ENCODE assay signal across 8 cellular contexts in the genomic region with DNA sequence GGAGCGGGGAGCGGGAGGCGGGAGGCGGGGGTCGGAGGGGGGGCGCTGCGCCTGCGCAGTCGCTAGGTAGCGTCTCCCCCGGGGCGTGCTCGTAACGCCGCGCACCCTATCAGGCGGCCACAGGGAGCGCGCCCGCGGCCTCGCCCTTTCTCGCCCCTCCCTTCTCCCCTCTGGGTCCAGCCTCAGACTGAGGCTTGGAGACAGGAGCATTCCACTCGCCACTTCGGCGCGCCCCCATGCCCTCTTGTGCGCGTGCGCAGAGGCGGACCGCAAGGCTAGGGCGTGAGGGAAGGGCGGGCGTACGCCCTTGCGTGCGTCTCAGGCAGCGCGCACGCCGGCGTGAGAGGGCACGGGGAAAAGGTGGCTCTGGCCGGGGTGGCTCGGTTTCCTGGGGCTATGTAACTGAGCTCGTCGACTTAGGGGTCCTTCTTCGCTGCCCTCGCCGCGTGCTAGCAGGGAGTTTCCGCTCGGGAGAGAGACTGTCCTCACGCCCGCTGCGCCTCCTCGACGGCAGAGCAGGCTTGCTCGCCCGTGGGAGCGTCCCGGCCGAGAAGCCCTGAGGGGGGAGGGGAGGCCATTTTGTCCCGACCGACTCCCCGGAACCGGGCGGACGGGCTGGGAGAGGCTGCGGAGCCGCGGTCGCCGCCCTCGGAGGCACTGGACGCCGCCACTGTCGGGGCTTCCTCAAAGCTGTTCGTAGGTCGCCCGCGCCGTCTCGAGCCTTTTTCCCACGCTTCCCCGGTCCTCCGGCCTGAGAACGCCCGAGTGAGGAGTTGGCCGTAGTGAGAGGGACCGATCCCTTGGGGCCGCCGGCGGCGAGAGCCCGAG. TPM values are rescaled to one million over a fixed set of nuclear protein-coding genes. Genes with fewer than 3 reads are reported as not detected.
DNase-seq lines count a peak whose midpoint lies in the region; ATAC-seq lines count a peak whose summit lies in the region.

A gene (plus strand): TSS at position 316 of the 828 bp plus-strand sequence. CDS start 525 bp downstream, outside the sequence.

- H3K4me3 ChIP-seq in CD8-positive, alpha-beta memory T cell (ENCODE audit: low read length), result peak within 1 kb of the TSS; percentile 98

- POLR2A ChIA-PET in CD8-positive, alpha-beta memory T cell (lab: Charles Lee), result interaction anchor here (0.8 to 1.7 kb wide), 5 partner anchors 9 to 155 kb away, joined by 3 to 10 read pairs (median 4); a partner anchor contains a TSS

- H3K27me3 Mint-ChIP-seq in CD8-positive, alpha-beta memory T cell, result no peaks in the 10 kb centered on the region

- CTCF ChIA-PET in CD8-positive, alpha-beta memory T cell (lab: Charles Lee), result interaction anchor here (0.6 to 2.3 kb wide), 4 partner anchors 15 to 156 kb away, joined by 3 to 12 read pairs (median 4); a partner anchor contains a TSS

- peak; percentile 97 to 100 (median 99) for DNase-seq in CD8-positive, alpha-beta memory T cell
- DNase-seq in HS-5 (ENCODE audit: low read depth) (peak; percentile 94), medulla oblongata (ENCODE audit: extremely low spot score) (peak; percentile 99)
- DNase-seq in NK-92 treated with Interleukin-12 subunit alpha and Interleukin-12 subunit beta, amount 100 ng/mL, for 24 hours (lab: John Stamatoyannopoulos, UW), result peak; percentile 98
- DNase-seq in activated CD8-positive, alpha-beta memory T cell treated with anti-CD3 and anti-CD28 coated beads for 24 hours, result peak; percentile 99
- peak; percentile 99 for DNase-seq in effector CD8-positive, alpha-beta T cell (lab: John Stamatoyannopoulos, UW)
- peak; percentile 99 for DNase-seq in stimulated activated CD8-positive, alpha-beta memory T cell treated with anti-CD3 and anti-CD28 coated beads, Interleukin-12 subunit alpha, Interleukin-12 subunit beta, amount 100 ng/mL, for 1 hour (ENCODE audit: low read depth)

- no peaks in the 10 kb centered on the region for H3K36me3 ChIP-seq in CD8-positive, alpha-beta memory T cell (ENCODE audit: insufficient read depth, low read length)

- peaks cover 30% of the 10 kb centered on the region for H3K4me1 ChIP-seq in CD8-positive, alpha-beta memory T cell (ENCODE audit: insufficient read depth, low read length)

- no peaks in the 10 kb centered on the region for H3K9me3 ChIP-seq in CD8-positive, alpha-beta memory T cell (ENCODE audit: low read length)

- peak within 1 kb of the TSS; percentile 95 to 97 (median 96) for H3K27ac Mint-ChIP-seq in CD8-positive, alpha-beta memory T cell

- peaks cover 38 to 50% (median 39%) of the 10 kb centered on the region in 3 donors for H3K4me1 Mint-ChIP-seq in CD8-positive, alpha-beta memory T cell

- H3K9me3 Mint-ChIP-seq in CD8-positive, alpha-beta memory T cell, result peaks cover 0 to 2% (median 0%) of the 10 kb centered on the region in 5 donors

- H3K27me3 ChIP-seq in CD8-positive, alpha-beta memory T cell (ENCODE audit: insufficient read depth, low read length, poor library complexity, severe bottlenecking), result no peaks in the 10 kb centered on the region

- H3K27ac ChIP-seq in CD8-positive, alpha-beta memory T cell (ENCODE audit: low read depth, low read length), result peak within 1 kb of the TSS; percentile 92

- peak; percentile 96 for ATAC-seq in GM19468 (IDR thresholded peaks at IDR 0.05; ENCODE audit: extremely low read depth, unreplicated experiment)

- peaks cover 0 to 31% (median 0%) of the 10 kb centered on the region in 3 donors for H3K36me3 Mint-ChIP-seq in CD8-positive, alpha-beta memory T cell

- peak within 1 kb of the TSS; percentile 84 to 99 (median 96) for H3K4me3 Mint-ChIP-seq in CD8-positive, alpha-beta memory T cell

RNA-seq across cellular contexts. Expression of the gene that starts here (rescaled TPM):
- 100 to 1,000 TPM; 155 to 167 TPM for total RNA-seq in CD8-positive, alpha-beta memory T cell
- polyA plus RNA-seq in CD8-positive, alpha-beta memory T cell, result 93.3 TPM

Comparison
In these comparisons a context has a peak if more than half of its experiments do, and no peak if none do; other contexts are left out.
1. Peak in every context shown above with its lines: DNase-seq, ATAC-seq, H3K4me3 ChIP-seq and H3K27ac ChIP-seq.